In the genomic region with DNA sequence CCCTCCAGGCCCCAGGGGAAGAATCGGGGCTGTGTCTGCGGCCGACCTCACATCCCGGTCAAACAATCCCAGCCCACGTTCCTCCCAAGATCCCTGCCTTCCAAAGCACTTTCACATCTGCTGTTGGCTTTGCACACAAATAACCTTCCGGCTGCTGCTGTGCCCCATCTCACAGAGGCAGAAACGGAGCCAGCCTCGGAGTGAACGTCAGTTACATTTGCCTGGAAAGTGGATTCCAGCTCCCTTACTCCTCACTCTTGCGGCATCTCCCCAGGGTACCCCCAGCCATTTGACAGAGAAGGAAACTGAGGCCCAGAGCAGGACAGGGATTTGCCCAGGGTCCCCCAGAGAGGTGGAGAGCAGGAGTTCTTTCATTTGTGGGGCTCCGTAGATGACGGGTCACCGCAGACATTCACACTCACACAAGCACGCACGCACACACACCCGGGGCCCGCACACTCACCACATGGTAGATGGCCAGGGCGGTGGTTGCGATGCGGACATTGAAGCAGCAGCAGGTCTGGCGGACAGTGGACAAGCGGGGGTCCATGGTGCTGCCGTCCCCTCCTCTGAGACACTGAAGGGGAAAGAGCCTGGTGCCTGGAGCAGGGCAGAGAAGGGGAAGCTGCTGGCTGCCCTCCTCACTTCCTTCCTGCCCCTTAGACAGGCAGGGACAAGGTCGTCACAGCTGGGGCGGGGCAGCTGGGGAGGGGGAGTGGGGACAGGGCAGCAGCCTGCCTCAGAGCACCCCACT, we compare ENCODE assay signal across 9 cellular contexts. TPM values are rescaled to one million over a fixed set of nuclear protein-coding genes. Genes with fewer than 3 reads are reported as not detected.
DNase-seq lines count a peak whose midpoint lies in the region; ATAC-seq and TF ChIP-seq lines count a peak whose summit lies in the region.
"Had no signal": no experiment of that assay in that cellular context is flagged by ENCODE, and none has a peak within 500 bp of the region (broad histone marks: within the 10 kb centered on the region; RNA-seq: fewer than 3 reads in every experiment).

A gene with protein sequence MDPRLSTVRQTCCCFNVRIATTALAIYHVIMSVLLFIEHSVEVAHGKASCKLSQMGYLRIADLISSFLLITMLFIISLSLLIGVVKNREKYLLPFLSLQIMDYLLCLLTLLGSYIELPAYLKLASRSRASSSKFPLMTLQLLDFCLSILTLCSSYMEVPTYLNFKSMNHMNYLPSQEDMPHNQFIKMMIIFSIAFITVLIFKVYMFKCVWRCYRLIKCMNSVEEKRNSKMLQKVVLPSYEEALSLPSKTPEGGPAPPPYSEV (minus strand): TSS at position 579 of the 754 bp plus-strand sequence. CDS start 29 bp downstream, at position 550.

- no peaks in the 10 kb centered on the region for H3F3A ChIP-seq in GM23338 (replicated peaks; ENCODE audit: low read depth)

- DNase-seq in GM23338 (ENCODE audit: low spot score) (no peak), UCSD-AML1 (lab: John Stamatoyannopoulos, UW; ENCODE audit: unreplicated experiment) (peak; percentile 84), choroid plexus epithelial cell (ENCODE audit: low read depth) (peak; percentile 40), mucosa of descending colon (peak; percentile 59 to 89 (median 71)), upper lobe of left lung (peak; percentile 85 to 89)

- H3K36me3 ChIP-seq in GM23338 (ENCODE audit: insufficient read depth): no peaks in the 10 kb centered on the region
- H3K36me3 ChIP-seq in mucosa of descending colon (ENCODE audit: low read depth): no peaks in the 10 kb centered on the region
- peaks cover 0 to 1% (median 0%) of the 10 kb centered on the region in 4 donors for H3K36me3 ChIP-seq in upper lobe of left lung

- no peak for TF ChIP-seq CTCF in GM23338 (conservative IDR thresholded peaks at IDR 0.05; ENCODE audit: low read depth in 2 of 2)
- no peak for TF ChIP-seq CTCF in choroid plexus epithelial cell (conservative IDR thresholded peaks at IDR 0.05; ENCODE audit: low read depth, low read length)
- no peak for TF ChIP-seq CTCF in mucosa of descending colon (IDR thresholded peaks at IDR 0.05)
- no peak for TF ChIP-seq CTCF in upper lobe of left lung (IDR thresholded peaks at IDR 0.05)

- ATAC-seq in GM23338: no peak
- peak; percentile 57 for ATAC-seq in mucosa of descending colon
- ATAC-seq in upper lobe of left lung (ENCODE audit: low FRiP score in 2 of 2): peak; percentile 81
- no peak for ATAC-seq in GM19395 (IDR thresholded peaks at IDR 0.05; ENCODE audit: unreplicated experiment)
- no peak for ATAC-seq in HG02623 (IDR thresholded peaks at IDR 0.05; ENCODE audit: unreplicated experiment)
- no peak for ATAC-seq in HG02642 (IDR thresholded peaks at IDR 0.05; ENCODE audit: poor library complexity, unreplicated experiment)

- no peaks in the 10 kb centered on the region for H3K9me2 ChIP-seq in GM23338 (ENCODE audit: insufficient read depth)

- H3K27me3 ChIP-seq in GM23338 (ENCODE audit: insufficient read depth) (no peaks in the 10 kb centered on the region), upper lobe of left lung (no peaks in the 10 kb centered on the region)

- no peaks in the 10 kb centered on the region for H3K9me3 Mint-ChIP-seq in GM23338

- TF ChIP-seq EP300 in upper lobe of left lung (IDR thresholded peaks at IDR 0.05): no peak

- peaks cover 10% of the 10 kb centered on the region for H3K27me3 Mint-ChIP-seq in GM23338 (ENCODE audit: insufficient read depth, low read depth, poor library complexity)

- no peaks in the 10 kb centered on the region for H3K36me3 Mint-ChIP-seq in GM23338 (ENCODE audit: low read depth)

- peaks cover 8% of the 10 kb centered on the region; the same call in 1 of the 2 replicates for H3K4me1 ChIP-seq in GM23338 (ENCODE audit: insufficient read depth)
- H3K4me1 ChIP-seq in mucosa of descending colon (ENCODE audit: low read depth): no peaks in the 10 kb centered on the region
- peaks cover 5 to 48% (median 26%) of the 10 kb centered on the region in 4 donors for H3K4me1 ChIP-seq in upper lobe of left lung

- no peak within 1 kb of the TSS for H3K4me3 ChIP-seq in GM23338
- no peak within 1 kb of the TSS for H3K4me3 ChIP-seq in choroid plexus epithelial cell (ENCODE audit: low read depth, low read length)
- H3K4me3 ChIP-seq in mucosa of descending colon: no peak within 1 kb of the TSS
- peak within 1 kb of the TSS; percentile 3 to 58 (median 50) for H3K4me3 ChIP-seq in upper lobe of left lung

- TF ChIP-seq POLR2A in upper lobe of left lung (IDR thresholded peaks at IDR 0.05): peak in 3 of 4 donors; percentile 39 to 86 (median 62)

- no peaks in the 10 kb centered on the region for H3K9me3 ChIP-seq in mucosa of descending colon
- H3K9me3 ChIP-seq in upper lobe of left lung: no peaks in the 10 kb centered on the region

- no peak within 1 kb of the TSS for H3K4me2 ChIP-seq in GM23338

- peaks cover 9% of the 10 kb centered on the region for H3K4me1 Mint-ChIP-seq in GM23338

- no peaks in the 10 kb centered on the region for H4K20me1 ChIP-seq in GM23338 (replicated peaks; ENCODE audit: insufficient read depth)

- intact Hi-C loops in mucosa of descending colon (cut with DNase I, micrococcal nuclease): no loop called here

- H3K27ac ChIP-seq in GM23338 (ENCODE audit: low read depth) (no peak within 1 kb of the TSS), upper lobe of left lung (peak within 1 kb of the TSS; percentile 91 to 94 (median 92))

- no peak within 1 kb of the TSS for H3K4me3 Mint-ChIP-seq in GM23338

- 37 to 39% methylated on average over 15 to 25 of the region's 25 CpGs for WGBS in upper lobe of left lung, 2 donors

- H2AFZ ChIP-seq in GM23338: 0 out of 2 replicates have a peak within 1 kb of the TSS, but pooled peaks have one; percentile 23

- H3K79me2 ChIP-seq in GM23338 (replicated peaks; ENCODE audit: insufficient read depth): no peaks in the 10 kb centered on the region

- H3K27ac Mint-ChIP-seq in GM23338: no peak within 1 kb of the TSS

TF ChIP-seq in GM23338, 12 proteins besides CTCF, POLR2A, EP300 and RAD21 (continues in another document):
- no peak for TF ChIP-seq EZH2 (IDR thresholded peaks at IDR 0.05; ENCODE audit: low read depth, unreplicated experiment)
- no peak for TF ChIP-seq ZNF462 (CRISPR knock-in tag; IDR thresholded peaks at IDR 0.05)
- no peak for TF ChIP-seq CREB1 (CRISPR knock-in tag; IDR thresholded peaks at IDR 0.05; ENCODE audit: low read depth)
- no peak for TF ChIP-seq POLR2AphosphoS5 (IDR thresholded peaks at IDR 0.05; ENCODE audit: low read depth)
- no peak for TF ChIP-seq NANOG (IDR thresholded peaks at IDR 0.05; ENCODE audit: borderline replicate concordance)
- TF ChIP-seq JUNB (IDR thresholded peaks at IDR 0.05; ENCODE audit: unreplicated experiment): no peak

RNA-seq across cellular contexts. Expression of the gene that starts here (rescaled TPM):
- not detected in 2 replicates for total RNA-seq in GM23338 (2014; rRNA removed; shearing (Covaris generic))
- polyA plus RNA-seq in GM23338 (2016; fragmentation: Nextera tagmentation; extraction: Ambion mirVana): 0.21 and 1.0 TPM in 2 replicates
- total RNA-seq in mucosa of descending colon (10 to 100 TPM; 24.1 to 71.1 (median 48.1) TPM), upper lobe of left lung (100 to 1,000 TPM; 148 to 624 (median 225) TPM)
- total RNA-seq: NCI-H460 had no signal

Comparison
In these comparisons a context has a peak if more than half of its experiments do, and no peak if none do; other contexts are left out.
1. RNA of the gene that starts here (total RNA-seq): 148 to 624 TPM in upper lobe of left lung and 24.1 to 71.1 TPM in mucosa of descending colon; not detected in GM23338; every median in the first group is over 10 times any median in the second.
2. ATAC-seq: peak in mucosa of descending colon (single experiment) and upper lobe of left lung (2 of 2); none in GM23338 (single experiment), GM19395 (single experiment), HG02623 (single experiment) and HG02642 (single experiment).
3. H3K4me3 ChIP-seq: peak in upper lobe of left lung (4 of 4); none in GM23338 (single experiment), choroid plexus epithelial cell (single experiment) and mucosa of descending colon (single experiment).